11 cellular contexts compared by ENCODE assay signal in the genomic region with DNA sequence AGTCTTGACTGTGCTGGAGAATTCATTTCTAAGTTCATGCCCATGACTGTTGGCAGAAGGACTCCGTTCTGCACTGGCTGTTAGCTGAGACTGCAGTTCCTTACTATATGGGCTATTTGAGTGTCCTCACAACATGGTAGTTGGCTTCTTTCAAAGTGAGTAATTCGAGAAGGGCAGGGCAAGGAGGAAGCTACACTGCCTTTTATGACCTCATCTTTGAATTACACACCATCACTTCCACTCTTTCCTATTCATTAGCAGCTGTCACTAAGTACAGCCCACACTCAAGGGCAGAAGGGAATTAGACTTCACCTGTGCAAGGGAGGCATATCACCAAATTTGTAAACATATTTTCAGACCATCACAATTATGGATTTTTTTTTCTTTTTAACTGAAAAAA. TPM values are rescaled to one million over a fixed set of nuclear protein-coding genes. Genes with fewer than 3 reads are reported as not detected.
DNase-seq lines count a peak whose midpoint lies in the region; ATAC-seq and TF ChIP-seq lines count a peak whose summit lies in the region.
"Had no signal": no experiment of that assay in that cellular context is flagged by ENCODE, and none has a peak within 500 bp of the region (broad histone marks: within the 10 kb centered on the region; RNA-seq: fewer than 3 reads in every experiment).

No MANE protein-coding gene starts in this region.

- ATAC-seq in sciatic nerve (no peak), HG03520 (IDR thresholded peaks at IDR 0.05; ENCODE audit: unreplicated experiment) (no peak)
- ATAC-seq: activated CD8-positive, alpha-beta memory T cell treated with anti-CD3 and anti-CD28 coated beads, Interleukin-2, amount 10 ng/mL, durations not matched to agents 7 days and 5 days had no signal

- CTCF ChIA-PET in HEK293 (lab: Yijun Ruan, JAX): interaction anchor here (0.7 to 1.1 kb wide), 3 partner anchors 12 to 248 kb away, joined by 3 to 5 read pairs (median 5); no protein-coding TSS in a partner anchor

- TF ChIP-seq CTCF in HEK293 (tag by site-specific recombination; IDR thresholded peaks at IDR 0.05) (no peak), esophagus squamous epithelium (IDR thresholded peaks at IDR 0.05) (no peak)

- intact Hi-C loops in sciatic nerve (cut with DNase I) (no loop called here), esophagus squamous epithelium (cut with DNase I) (no loop called here)

- DNase-seq in COLO668 (lab: John Stamatoyannopoulos, UW; ENCODE audit: unreplicated experiment): peak; percentile 26
- DNase-seq in NCI-H524 treated with DMSO at 0.1 percent for 48 hours (lab: John Stamatoyannopoulos, UW): peak; percentile 79
- peak; percentile 44 for DNase-seq in epithelial cell of prostate (ENCODE audit: low read depth, low spot score)
- DNase-seq in sciatic nerve (ENCODE audit: low spot score): no peak
- DNase-seq in esophagus squamous epithelium (lab: John Stamatoyannopoulos, UW): no peak
- no peak for DNase-seq in caudate nucleus (lab: John Stamatoyannopoulos, UW)
- DNase-seq: activated CD8-positive, alpha-beta memory T cell treated with anti-CD3 and anti-CD28 coated beads, Interleukin-2, amount 10 ng/mL, durations not matched to agents 7 days and 5 days; CD4-positive, alpha-beta memory T cell; T-helper 9 cell had no signal

- H3K4me3 ChIP-seq in HEK293 (ENCODE audit: low read depth, low read length) (no peak overlapping the region), esophagus squamous epithelium (no peak overlapping the region)

- no peaks in the 10 kb centered on the region for H3K27me3 ChIP-seq in esophagus squamous epithelium

- H3K4me1 ChIP-seq in HEK293 (ENCODE audit: control insufficient read depth, insufficient read depth, low read length) (no peaks in the 10 kb centered on the region), esophagus squamous epithelium (peaks cover 0 to 5% (median 0%) of the 10 kb centered on the region in 3 donors)

- H3K36me3 ChIP-seq in HEK293 (ENCODE audit: control insufficient read depth in 2 of 2, insufficient read depth in 1 of 2, low read length in 2 of 2) (no peaks in the 10 kb centered on the region), esophagus squamous epithelium (no peaks in the 10 kb centered on the region)

- WGBS in esophagus squamous epithelium, 2 donors: 29 to 55% methylated on average over 2 of the region's 2 CpGs

- H3K9me3 ChIP-seq in HEK293 (ENCODE audit: control insufficient read depth, insufficient read depth, low read depth, low read length) (no peaks in the 10 kb centered on the region), esophagus squamous epithelium (no peaks in the 10 kb centered on the region)

- POLR2A ChIA-PET in HEK293 (lab: Yijun Ruan, JAX): interaction anchor here (1.0 kb wide), 1 partner anchor 12 kb away, joined by 4 read pairs; no protein-coding TSS in a partner anchor

- no peak for TF ChIP-seq POLR2A in esophagus squamous epithelium (IDR thresholded peaks at IDR 0.05)

- H3K27ac ChIP-seq in HEK293 (ENCODE audit: extremely low read depth, low read depth, low read length) (no peak overlapping the region), epithelial cell of prostate (peak overlapping the region; percentile 16), esophagus squamous epithelium (no peak overlapping the region), caudate nucleus (ENCODE audit: low read depth, low read length) (no peak overlapping the region)

TF ChIP-seq in HEK293, 187 proteins besides CTCF, POLR2A, EP300 and RAD21:
- TF ChIP-seq ZBTB21 (tag by site-specific recombination; IDR thresholded peaks at IDR 0.05) (peak; percentile 80), ZNF629 (tag by site-specific recombination; IDR thresholded peaks at IDR 0.05) (peak; percentile 85), ZNF830 (tag by site-specific recombination; IDR thresholded peaks at IDR 0.05; ENCODE audit: low read depth) (no peak), ZNF366 (tag by site-specific recombination; conservative IDR thresholded peaks at IDR 0.05) (0 out of 2 replicates have a peak, but pooled peaks have one; percentile 24), ZBTB49 (tag by site-specific recombination; IDR thresholded peaks at IDR 0.05; ENCODE audit: low read depth) (no peak), PRDM1 (tag by site-specific recombination; IDR thresholded peaks at IDR 0.05) (0 out of 2 replicates have a peak, but pooled peaks have one; percentile 26), KLF1 (tag by site-specific recombination; IDR thresholded peaks at IDR 0.05) (peak; percentile 18; the same call in 1 of the 2 replicates), ZNF600 (tag by site-specific recombination; IDR thresholded peaks at IDR 0.05) (peak; percentile 64; the same call in 1 of the 2 replicates), SP7 (tag by site-specific recombination; IDR thresholded peaks at IDR 0.05) (peak; percentile 69), ZNF10 (tag by site-specific recombination; IDR thresholded peaks at IDR 0.05) (0 out of 2 replicates have a peak, but pooled peaks have one; percentile 13), ZFP41 (tag by site-specific recombination; IDR thresholded peaks at IDR 0.05; ENCODE audit: borderline replicate concordance) (no peak)
- TF ChIP-seq, protein P1, sequence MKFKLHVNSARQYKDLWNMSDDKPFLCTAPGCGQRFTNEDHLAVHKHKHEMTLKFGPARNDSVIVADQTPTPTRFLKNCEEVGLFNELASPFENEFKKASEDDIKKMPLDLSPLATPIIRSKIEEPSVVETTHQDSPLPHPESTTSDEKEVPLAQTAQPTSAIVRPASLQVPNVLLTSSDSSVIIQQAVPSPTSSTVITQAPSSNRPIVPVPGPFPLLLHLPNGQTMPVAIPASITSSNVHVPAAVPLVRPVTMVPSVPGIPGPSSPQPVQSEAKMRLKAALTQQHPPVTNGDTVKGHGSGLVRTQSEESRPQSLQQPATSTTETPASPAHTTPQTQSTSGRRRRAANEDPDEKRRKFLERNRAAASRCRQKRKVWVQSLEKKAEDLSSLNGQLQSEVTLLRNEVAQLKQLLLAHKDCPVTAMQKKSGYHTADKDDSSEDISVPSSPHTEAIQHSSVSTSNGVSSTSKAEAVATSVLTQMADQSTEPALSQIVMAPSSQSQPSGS (tag by site-specific recombination; IDR thresholded peaks at IDR 0.05; ENCODE audit: low read depth): peak; percentile 66

RNA-seq across cellular contexts. Expression of gene EPAS1, which starts 55.9 kb away (rescaled TPM):
- total RNA-seq in sciatic nerve (270 TPM), esophagus squamous epithelium (100 to 1,000 TPM in 2 of 4 donors, 10 to 100 TPM in 2; 86.7 to 151 (median 105) TPM)

Comparison
In these comparisons a context has a peak if more than half of its experiments do, and no peak if none do; other contexts are left out.
1. DNase-seq: peak in COLO668 (single experiment), NCI-H524 treated with DMSO at 0.1 percent for 48 hours (single experiment) and epithelial cell of prostate (single experiment); none in sciatic nerve (single experiment), esophagus squamous epithelium (single experiment) and caudate nucleus (0 of 61).